ENCODE assay signal across 8 cellular contexts in genomic region chr19:49691243-49692101, GRCh38. TPM values are rescaled to one million over a fixed set of nuclear protein-coding genes. Genes with fewer than 3 reads are reported as not detected.
DNase-seq lines count a peak whose midpoint lies in the region; ATAC-seq and TF ChIP-seq lines count a peak whose summit lies in the region.

No MANE protein-coding gene starts in this region.

- 13 to 21% (median 17%) methylated on average over 33 to 39 of the region's 39 CpGs for WGBS in spleen, 5 donors

- intact Hi-C loops in activated CD4-positive, alpha-beta T cell treated with anti-CD3 and anti-CD28 coated beads for 36 hours (cut with DNase I, micrococcal nuclease): no loop called here
- intact Hi-C loops in spleen (cut with DNase I; ENCODE audit: low total_unique reads): no loop called here

- H3K27ac ChIP-seq in spleen: peak overlapping the region in 4 of 8 donors; percentile 73 to 83 (median 80)

- peak overlapping the region; percentile 51 for H3K27ac Mint-ChIP-seq in activated CD4-positive, alpha-beta T cell treated with anti-CD3 and anti-CD28 coated beads for 36 hours

- peak overlapping the region; percentile 88 for H3K9ac ChIP-seq in NT2/D1 (ENCODE audit: insufficient read length, low read depth)

- CTCF ChIA-PET in activated CD4-positive, alpha-beta T cell treated with anti-CD3 and anti-CD28 coated beads for 36 hours (lab: Charles Lee): interaction anchor here (0.6 to 2.8 kb wide), 9 partner anchors 8 to 1224 kb away, joined by 3 to 10 read pairs (median 3); partner anchors contain the start of genes PRMT1 and RCN3

- no peak for TF ChIP-seq CTCF in spleen (IDR thresholded peaks at IDR 0.05 in 8 of 11, conservative IDR thresholded peaks at IDR 0.05 in 3 of 11)

- H3K4me3 ChIP-seq in NT2/D1 (ENCODE audit: insufficient read length, low read depth) (peak overlapping the region; percentile 60), spleen (peak overlapping the region; percentile 29 to 72 (median 46))

- no peaks in the 10 kb centered on the region for H3K27me3 ChIP-seq in NT2/D1 (ENCODE audit: insufficient read depth, insufficient read length)
- H3K27me3 ChIP-seq in spleen (replicated peaks in 1 of 7): peaks cover 0 to 41% (median 16%) of the 10 kb centered on the region in 7 donors

- DNase-seq in activated CD4-positive, alpha-beta T cell treated with anti-CD3 and anti-CD28 coated beads for 36 hours: peak; percentile 62
- DNase-seq in activated CD4-positive, alpha-beta T cell treated with anti-CD3 and anti-CD28 coated beads, Interleukin-2, amount 50 U/mL, for 4 hours: no peak
- DNase-seq in NT2/D1 (ENCODE audit: low read depth, low spot score) (no peak), cerebellum (ENCODE audit: low spot score) (peak; percentile 90), iris pigment epithelial cell (ENCODE audit: low read depth) (peak; percentile 68), spleen (no peak), UCSD-AML1 (lab: John Stamatoyannopoulos, UW; ENCODE audit: unreplicated experiment) (no peak)

- TF ChIP-seq POLR2A in spleen (IDR thresholded peaks at IDR 0.05): no peak

- H3K4me1 ChIP-seq in NT2/D1 (ENCODE audit: insufficient read depth, insufficient read length): peaks cover 19% of the 10 kb centered on the region
- peaks cover 22 to 60% (median 42%) of the 10 kb centered on the region in 6 donors for H3K4me1 ChIP-seq in spleen

- H3K36me3 Mint-ChIP-seq in activated CD4-positive, alpha-beta T cell treated with anti-CD3 and anti-CD28 coated beads for 36 hours (ENCODE audit: low read depth): peaks cover 18% of the 10 kb centered on the region

- H3K9me3 Mint-ChIP-seq in activated CD4-positive, alpha-beta T cell treated with anti-CD3 and anti-CD28 coated beads for 36 hours (ENCODE audit: low read depth): no peaks in the 10 kb centered on the region

- H3K27me3 Mint-ChIP-seq in activated CD4-positive, alpha-beta T cell treated with anti-CD3 and anti-CD28 coated beads for 36 hours: peaks cover 16% of the 10 kb centered on the region

- H3K4me3 Mint-ChIP-seq in activated CD4-positive, alpha-beta T cell treated with anti-CD3 and anti-CD28 coated beads for 36 hours: peak overlapping the region; percentile 62

- H3K9me3 ChIP-seq in NT2/D1 (ENCODE audit: insufficient read depth, low read length) (no peaks in the 10 kb centered on the region), spleen (no peaks in the 10 kb centered on the region)

- POLR2A ChIA-PET in activated CD4-positive, alpha-beta T cell treated with anti-CD3 and anti-CD28 coated beads for 36 hours (lab: Charles Lee): interaction anchor here (0.7 kb wide), 1 partner anchor 296 kb away, joined by 3 read pairs; no protein-coding TSS in a partner anchor

- H3K36me3 ChIP-seq in NT2/D1 (ENCODE audit: insufficient read depth, insufficient read length, low read length): peaks cover 31% of the 10 kb centered on the region
- H3K36me3 ChIP-seq in spleen: peaks cover 0 to 26% (median 12%) of the 10 kb centered on the region in 6 donors

- peaks cover 23% of the 10 kb centered on the region for H3K4me1 Mint-ChIP-seq in activated CD4-positive, alpha-beta T cell treated with anti-CD3 and anti-CD28 coated beads for 36 hours

- ATAC-seq in activated CD4-positive, alpha-beta T cell treated with anti-CD3 and anti-CD28 coated beads for 36 hours: peak; percentile 42
- no peak for ATAC-seq in HG02852 (IDR thresholded peaks at IDR 0.05; ENCODE audit: unreplicated experiment)

RNA-seq across cellular contexts. Expression of gene CPT1C, which starts 0.6 kb away (rescaled TPM):
- total RNA-seq in activated CD4-positive, alpha-beta T cell treated with anti-CD3 and anti-CD28 coated beads for 36 hours: 1 to 10 TPM; 1.1 to 1.6 TPM
- total RNA-seq in cerebellum (31.0 TPM), spleen (10 to 100 TPM in 5 of 7 donors, 1 to 10 TPM in 2; 6.8 to 17.0 (median 16.4) TPM)
- 10 to 100 TPM in 2 of 3 donors, 1 to 10 TPM in 1; 5.2 to 15.7 (median 11.8) TPM for polyA plus RNA-seq in spleen

RNA-seq across cellular contexts. Expression of gene ADM5, which starts 2.1 kb away (rescaled TPM):
- 1 to 10 TPM; 4.1 to 4.4 TPM for total RNA-seq in activated CD4-positive, alpha-beta T cell treated with anti-CD3 and anti-CD28 coated beads for 36 hours
- total RNA-seq in cerebellum (1.5 TPM), spleen (10 to 100 TPM in 1 of 7 donors, 1 to 10 TPM in 6; 1.4 to 14.2 (median 5.0) TPM)
- 1 to 10 TPM; 1.5 to 3.6 (median 3.5) TPM for polyA plus RNA-seq in spleen

RNA-seq across cellular contexts. Expression of gene PRMT1, which starts 14.4 kb away (rescaled TPM):
- 100 to 1,000 TPM; 384 to 448 TPM for total RNA-seq in activated CD4-positive, alpha-beta T cell treated with anti-CD3 and anti-CD28 coated beads for 36 hours
- 147 TPM for total RNA-seq in cerebellum
- 100 to 1,000 TPM; 108 to 136 (median 115) TPM for total RNA-seq in spleen
- 100 to 1,000 TPM; 114 to 175 (median 134) TPM for polyA plus RNA-seq in spleen

RNA-seq across cellular contexts. Expression of gene BCL2L12, which starts 25.7 kb away (rescaled TPM):
- total RNA-seq in activated CD4-positive, alpha-beta T cell treated with anti-CD3 and anti-CD28 coated beads for 36 hours: 10 to 100 TPM; 79.6 to 93.8 TPM
- total RNA-seq in cerebellum (1.2 TPM), spleen (10 to 100 TPM in 6 of 7 donors, 1 to 10 TPM in 1; 7.8 to 26.6 (median 16.3) TPM)
- polyA plus RNA-seq in spleen: 10 to 100 TPM; 26.5 to 36.7 (median 30.1) TPM

RNA-seq across cellular contexts. Expression of gene IRF3, which starts 25.8 kb away (rescaled TPM):
- total RNA-seq in activated CD4-positive, alpha-beta T cell treated with anti-CD3 and anti-CD28 coated beads for 36 hours: 100 to 1,000 TPM; 123 to 125 TPM
- total RNA-seq in cerebellum: 11.3 TPM
- total RNA-seq in spleen: 100 to 1,000 TPM in 4 of 7 donors, 10 to 100 TPM in 3; 87.9 to 150 (median 127) TPM
- 100 to 1,000 TPM; 127 to 294 (median 276) TPM for polyA plus RNA-seq in spleen

Comparison
In these comparisons a context has a peak if more than half of its experiments do, and no peak if none do; other contexts are left out.
1. DNase-seq: peak in activated CD4-positive, alpha-beta T cell treated with anti-CD3 and anti-CD28 coated beads for 36 hours (single experiment), cerebellum (single experiment) and iris pigment epithelial cell (single experiment); none in activated CD4-positive, alpha-beta T cell treated with anti-CD3 and anti-CD28 coated beads, Interleukin-2, amount 50 U/mL, for 4 hours (0 of 2), NT2/D1 (single experiment), spleen (single experiment) and UCSD-AML1 (single experiment).